Comparison of ENCODE assay signal across 1 cellular context in the genomic region with DNA sequence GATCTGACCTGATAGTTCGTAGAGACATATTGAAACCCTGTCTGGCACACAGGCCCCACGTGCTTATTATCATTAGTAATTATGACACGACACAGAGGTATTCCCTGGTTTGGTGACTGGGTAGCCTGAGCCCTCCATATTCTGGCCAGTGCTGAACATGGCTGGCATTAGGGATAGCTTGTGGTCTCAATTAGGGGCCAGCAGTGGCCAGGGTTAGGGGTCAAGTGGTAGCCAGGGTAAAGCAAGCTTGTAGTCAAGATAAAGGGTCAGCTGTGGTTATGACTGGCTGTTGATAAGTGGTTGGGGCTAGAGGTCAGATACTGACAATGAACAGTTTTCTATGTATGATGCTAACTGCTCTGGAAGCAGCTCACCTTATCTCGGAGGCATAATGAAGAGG.
TF ChIP-seq lines count a peak whose summit lies in the region.

No MANE protein-coding gene starts in this region.

TF ChIP-seq in K562, 482 proteins besides CTCF, POLR2A, EP300 and RAD21 (continued from another document and continues in another):
- TF ChIP-seq, protein P1, sequence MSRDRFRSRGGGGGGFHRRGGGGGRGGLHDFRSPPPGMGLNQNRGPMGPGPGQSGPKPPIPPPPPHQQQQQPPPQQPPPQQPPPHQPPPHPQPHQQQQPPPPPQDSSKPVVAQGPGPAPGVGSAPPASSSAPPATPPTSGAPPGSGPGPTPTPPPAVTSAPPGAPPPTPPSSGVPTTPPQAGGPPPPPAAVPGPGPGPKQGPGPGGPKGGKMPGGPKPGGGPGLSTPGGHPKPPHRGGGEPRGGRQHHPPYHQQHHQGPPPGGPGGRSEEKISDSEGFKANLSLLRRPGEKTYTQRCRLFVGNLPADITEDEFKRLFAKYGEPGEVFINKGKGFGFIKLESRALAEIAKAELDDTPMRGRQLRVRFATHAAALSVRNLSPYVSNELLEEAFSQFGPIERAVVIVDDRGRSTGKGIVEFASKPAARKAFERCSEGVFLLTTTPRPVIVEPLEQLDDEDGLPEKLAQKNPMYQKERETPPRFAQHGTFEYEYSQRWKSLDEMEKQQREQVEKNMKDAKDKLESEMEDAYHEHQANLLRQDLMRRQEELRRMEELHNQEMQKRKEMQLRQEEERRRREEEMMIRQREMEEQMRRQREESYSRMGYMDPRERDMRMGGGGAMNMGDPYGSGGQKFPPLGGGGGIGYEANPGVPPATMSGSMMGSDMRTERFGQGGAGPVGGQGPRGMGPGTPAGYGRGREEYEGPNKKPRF (IDR thresholded peaks at IDR 0.05; ENCODE audit: low read depth, low read length) = no peak
- TF ChIP-seq, protein P2, sequence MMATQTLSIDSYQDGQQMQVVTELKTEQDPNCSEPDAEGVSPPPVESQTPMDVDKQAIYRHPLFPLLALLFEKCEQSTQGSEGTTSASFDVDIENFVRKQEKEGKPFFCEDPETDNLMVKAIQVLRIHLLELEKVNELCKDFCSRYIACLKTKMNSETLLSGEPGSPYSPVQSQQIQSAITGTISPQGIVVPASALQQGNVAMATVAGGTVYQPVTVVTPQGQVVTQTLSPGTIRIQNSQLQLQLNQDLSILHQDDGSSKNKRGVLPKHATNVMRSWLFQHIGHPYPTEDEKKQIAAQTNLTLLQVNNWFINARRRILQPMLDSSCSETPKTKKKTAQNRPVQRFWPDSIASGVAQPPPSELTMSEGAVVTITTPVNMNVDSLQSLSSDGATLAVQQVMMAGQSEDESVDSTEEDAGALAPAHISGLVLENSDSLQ (IDR thresholded peaks at IDR 0.05) = peak; percentile 50
- TF ChIP-seq SIX5 (IDR thresholded peaks at IDR 0.05; ENCODE audit: borderline replicate concordance in 1 of 2, insufficient read depth in 1 of 2, low read depth in 1 of 2, low read length in 2 of 2) (no peak), CHD2 (IDR thresholded peaks at IDR 0.05; ENCODE audit: low read depth, low read length) (no peak), SPI1 (IDR thresholded peaks at IDR 0.05; ENCODE audit: borderline replicate concordance, low read depth, low read length) (no peak), CTBP1 (IDR thresholded peaks at IDR 0.05; ENCODE audit: borderline replicate concordance) (peak; percentile 96), U2AF1 (optimal IDR thresholded peaks at IDR 0.05; ENCODE audit: low read depth, low read length) (no peak), HNRNPLL (IDR thresholded peaks at IDR 0.05; ENCODE audit: low read depth, low read length, poor library complexity, severe bottlenecking) (no peak), ZNF175 (CRISPR knock-in tag; IDR thresholded peaks at IDR 0.05; ENCODE audit: low read depth) (peak; percentile 55; the same call in 1 of the 2 replicates), ESRRB (CRISPR knock-in tag; IDR thresholded peaks at IDR 0.05; ENCODE audit: borderline replicate concordance) (no peak), XRCC4 (IDR thresholded peaks at IDR 0.05; ENCODE audit: extremely low read depth, insufficient read depth, insufficient read length) (no peak), BDP1 (IDR thresholded peaks at IDR 0.05; ENCODE audit: insufficient read depth, insufficient read length) (no peak), DNMT1 (IDR thresholded peaks at IDR 0.05) (no peak), ZFX (CRISPR knock-in tag; IDR thresholded peaks at IDR 0.05) (peak; percentile 27; the same call in 1 of the 2 replicates), BCL6 (CRISPR knock-in tag; IDR thresholded peaks at IDR 0.05) (peak; percentile 51; the same call in 1 of the 2 replicates), ZNF146 (CRISPR knock-in tag; IDR thresholded peaks at IDR 0.05; ENCODE audit: unreplicated experiment) (no peak), PPARD (CRISPR knock-in tag; IDR thresholded peaks at IDR 0.05) (no peak), FOXA1 (IDR thresholded peaks at IDR 0.05; ENCODE audit: borderline replicate concordance) (no peak), BRD4 (IDR thresholded peaks at IDR 0.05) (no peak), NR3C1 (CRISPR knock-in tag; IDR thresholded peaks at IDR 0.05) (no peak), POLR2AphosphoS5 (IDR thresholded peaks at IDR 0.05; ENCODE audit: control insufficient read depth, insufficient read depth, low read depth, low read length) (peak; percentile 77; the same call in 1 of the 2 replicates), C11orf30 (IDR thresholded peaks at IDR 0.05; ENCODE audit: low read depth) (no peak), KLF13 (tag; IDR thresholded peaks at IDR 0.05; ENCODE audit: borderline replicate concordance, low read depth) (no peak), CSDE1 (IDR thresholded peaks at IDR 0.05) (no peak), GABPA (tag; conservative IDR thresholded peaks at IDR 0.05; ENCODE audit: low read depth) (no peak), ZNF253 (CRISPR knock-in tag; conservative IDR thresholded peaks at IDR 0.05) (no peak), E2F3 (CRISPR knock-in tag; IDR thresholded peaks at IDR 0.05) (no peak), CBX2 (IDR thresholded peaks at IDR 0.05; ENCODE audit: insufficient read depth, low read length, poor library complexity, severe bottlenecking) (no peak), ZBTB17 (CRISPR knock-in tag; IDR thresholded peaks at IDR 0.05) (no peak), TEAD2 (tag; IDR thresholded peaks at IDR 0.05) (no peak), KAT2B (IDR thresholded peaks at IDR 0.05; ENCODE audit: low read depth, low read length) (no peak), NR2C1 (IDR thresholded peaks at IDR 0.05) (peak; percentile 90), NR2C1 (tag; IDR thresholded peaks at IDR 0.05) (peak; percentile 96)
- TF ChIP-seq, protein P3, sequence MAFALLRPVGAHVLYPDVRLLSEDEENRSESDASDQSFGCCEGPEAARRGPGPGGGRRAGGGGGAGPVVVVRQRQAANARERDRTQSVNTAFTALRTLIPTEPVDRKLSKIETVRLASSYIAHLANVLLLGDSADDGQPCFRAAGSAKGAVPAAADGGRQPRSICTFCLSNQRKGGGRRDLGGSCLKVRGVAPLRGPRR (CRISPR knock-in tag; IDR thresholded peaks at IDR 0.05) = no peak
- TF ChIP-seq, protein P4, sequence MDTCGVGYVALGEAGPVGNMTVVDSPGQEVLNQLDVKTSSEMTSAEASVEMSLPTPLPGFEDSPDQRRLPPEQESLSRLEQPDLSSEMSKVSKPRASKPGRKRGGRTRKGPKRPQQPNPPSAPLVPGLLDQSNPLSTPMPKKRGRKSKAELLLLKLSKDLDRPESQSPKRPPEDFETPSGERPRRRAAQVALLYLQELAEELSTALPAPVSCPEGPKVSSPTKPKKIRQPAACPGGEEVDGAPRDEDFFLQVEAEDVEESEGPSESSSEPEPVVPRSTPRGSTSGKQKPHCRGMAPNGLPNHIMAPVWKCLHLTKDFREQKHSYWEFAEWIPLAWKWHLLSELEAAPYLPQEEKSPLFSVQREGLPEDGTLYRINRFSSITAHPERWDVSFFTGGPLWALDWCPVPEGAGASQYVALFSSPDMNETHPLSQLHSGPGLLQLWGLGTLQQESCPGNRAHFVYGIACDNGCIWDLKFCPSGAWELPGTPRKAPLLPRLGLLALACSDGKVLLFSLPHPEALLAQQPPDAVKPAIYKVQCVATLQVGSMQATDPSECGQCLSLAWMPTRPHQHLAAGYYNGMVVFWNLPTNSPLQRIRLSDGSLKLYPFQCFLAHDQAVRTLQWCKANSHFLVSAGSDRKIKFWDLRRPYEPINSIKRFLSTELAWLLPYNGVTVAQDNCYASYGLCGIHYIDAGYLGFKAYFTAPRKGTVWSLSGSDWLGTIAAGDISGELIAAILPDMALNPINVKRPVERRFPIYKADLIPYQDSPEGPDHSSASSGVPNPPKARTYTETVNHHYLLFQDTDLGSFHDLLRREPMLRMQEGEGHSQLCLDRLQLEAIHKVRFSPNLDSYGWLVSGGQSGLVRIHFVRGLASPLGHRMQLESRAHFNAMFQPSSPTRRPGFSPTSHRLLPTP (IDR thresholded peaks at IDR 0.05; ENCODE audit: borderline replicate concordance, extremely low read depth, insufficient read length) = no peak
- TF ChIP-seq, protein P5, sequence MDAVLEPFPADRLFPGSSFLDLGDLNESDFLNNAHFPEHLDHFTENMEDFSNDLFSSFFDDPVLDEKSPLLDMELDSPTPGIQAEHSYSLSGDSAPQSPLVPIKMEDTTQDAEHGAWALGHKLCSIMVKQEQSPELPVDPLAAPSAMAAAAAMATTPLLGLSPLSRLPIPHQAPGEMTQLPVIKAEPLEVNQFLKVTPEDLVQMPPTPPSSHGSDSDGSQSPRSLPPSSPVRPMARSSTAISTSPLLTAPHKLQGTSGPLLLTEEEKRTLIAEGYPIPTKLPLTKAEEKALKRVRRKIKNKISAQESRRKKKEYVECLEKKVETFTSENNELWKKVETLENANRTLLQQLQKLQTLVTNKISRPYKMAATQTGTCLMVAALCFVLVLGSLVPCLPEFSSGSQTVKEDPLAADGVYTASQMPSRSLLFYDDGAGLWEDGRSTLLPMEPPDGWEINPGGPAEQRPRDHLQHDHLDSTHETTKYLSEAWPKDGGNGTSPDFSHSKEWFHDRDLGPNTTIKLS (IDR thresholded peaks at IDR 0.05; ENCODE audit: borderline replicate concordance, low read depth) = no peak
- TF ChIP-seq, protein P6, sequence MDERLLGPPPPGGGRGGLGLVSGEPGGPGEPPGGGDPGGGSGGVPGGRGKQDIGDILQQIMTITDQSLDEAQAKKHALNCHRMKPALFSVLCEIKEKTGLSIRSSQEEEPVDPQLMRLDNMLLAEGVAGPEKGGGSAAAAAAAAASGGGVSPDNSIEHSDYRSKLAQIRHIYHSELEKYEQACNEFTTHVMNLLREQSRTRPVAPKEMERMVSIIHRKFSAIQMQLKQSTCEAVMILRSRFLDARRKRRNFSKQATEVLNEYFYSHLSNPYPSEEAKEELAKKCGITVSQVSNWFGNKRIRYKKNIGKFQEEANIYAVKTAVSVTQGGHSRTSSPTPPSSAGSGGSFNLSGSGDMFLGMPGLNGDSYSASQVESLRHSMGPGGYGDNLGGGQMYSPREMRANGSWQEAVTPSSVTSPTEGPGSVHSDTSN (CRISPR knock-in tag; IDR thresholded peaks at IDR 0.05; ENCODE audit: low read depth) = no peak
- TF ChIP-seq, protein P6 (tag; conservative IDR thresholded peaks at IDR 0.05; ENCODE audit: low read depth) = 0 out of 2 replicates have a peak, but pooled peaks have one; percentile 9
- TF ChIP-seq, protein P7, sequence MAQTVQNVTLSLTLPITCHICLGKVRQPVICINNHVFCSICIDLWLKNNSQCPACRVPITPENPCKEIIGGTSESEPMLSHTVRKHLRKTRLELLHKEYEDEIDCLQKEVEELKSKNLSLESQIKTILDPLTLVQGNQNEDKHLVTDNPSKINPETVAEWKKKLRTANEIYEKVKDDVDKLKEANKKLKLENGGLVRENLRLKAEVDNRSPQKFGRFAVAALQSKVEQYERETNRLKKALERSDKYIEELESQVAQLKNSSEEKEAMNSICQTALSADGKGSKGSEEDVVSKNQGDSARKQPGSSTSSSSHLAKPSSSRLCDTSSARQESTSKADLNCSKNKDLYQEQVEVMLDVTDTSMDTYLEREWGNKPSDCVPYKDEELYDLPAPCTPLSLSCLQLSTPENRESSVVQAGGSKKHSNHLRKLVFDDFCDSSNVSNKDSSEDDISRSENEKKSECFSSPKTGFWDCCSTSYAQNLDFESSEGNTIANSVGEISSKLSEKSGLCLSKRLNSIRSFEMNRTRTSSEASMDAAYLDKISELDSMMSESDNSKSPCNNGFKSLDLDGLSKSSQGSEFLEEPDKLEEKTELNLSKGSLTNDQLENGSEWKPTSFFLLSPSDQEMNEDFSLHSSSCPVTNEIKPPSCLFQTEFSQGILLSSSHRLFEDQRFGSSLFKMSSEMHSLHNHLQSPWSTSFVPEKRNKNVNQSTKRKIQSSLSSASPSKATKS (CRISPR knock-in tag; IDR thresholded peaks at IDR 0.05) = no peak
- TF ChIP-seq, protein P8, sequence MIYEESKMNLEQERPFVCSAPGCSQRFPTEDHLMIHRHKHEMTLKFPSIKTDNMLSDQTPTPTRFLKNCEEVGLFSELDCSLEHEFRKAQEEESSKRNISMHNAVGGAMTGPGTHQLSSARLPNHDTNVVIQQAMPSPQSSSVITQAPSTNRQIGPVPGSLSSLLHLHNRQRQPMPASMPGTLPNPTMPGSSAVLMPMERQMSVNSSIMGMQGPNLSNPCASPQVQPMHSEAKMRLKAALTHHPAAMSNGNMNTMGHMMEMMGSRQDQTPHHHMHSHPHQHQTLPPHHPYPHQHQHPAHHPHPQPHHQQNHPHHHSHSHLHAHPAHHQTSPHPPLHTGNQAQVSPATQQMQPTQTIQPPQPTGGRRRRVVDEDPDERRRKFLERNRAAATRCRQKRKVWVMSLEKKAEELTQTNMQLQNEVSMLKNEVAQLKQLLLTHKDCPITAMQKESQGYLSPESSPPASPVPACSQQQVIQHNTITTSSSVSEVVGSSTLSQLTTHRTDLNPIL (CRISPR knock-in tag; IDR thresholded peaks at IDR 0.05) = no peak
- TF ChIP-seq, protein P9, sequence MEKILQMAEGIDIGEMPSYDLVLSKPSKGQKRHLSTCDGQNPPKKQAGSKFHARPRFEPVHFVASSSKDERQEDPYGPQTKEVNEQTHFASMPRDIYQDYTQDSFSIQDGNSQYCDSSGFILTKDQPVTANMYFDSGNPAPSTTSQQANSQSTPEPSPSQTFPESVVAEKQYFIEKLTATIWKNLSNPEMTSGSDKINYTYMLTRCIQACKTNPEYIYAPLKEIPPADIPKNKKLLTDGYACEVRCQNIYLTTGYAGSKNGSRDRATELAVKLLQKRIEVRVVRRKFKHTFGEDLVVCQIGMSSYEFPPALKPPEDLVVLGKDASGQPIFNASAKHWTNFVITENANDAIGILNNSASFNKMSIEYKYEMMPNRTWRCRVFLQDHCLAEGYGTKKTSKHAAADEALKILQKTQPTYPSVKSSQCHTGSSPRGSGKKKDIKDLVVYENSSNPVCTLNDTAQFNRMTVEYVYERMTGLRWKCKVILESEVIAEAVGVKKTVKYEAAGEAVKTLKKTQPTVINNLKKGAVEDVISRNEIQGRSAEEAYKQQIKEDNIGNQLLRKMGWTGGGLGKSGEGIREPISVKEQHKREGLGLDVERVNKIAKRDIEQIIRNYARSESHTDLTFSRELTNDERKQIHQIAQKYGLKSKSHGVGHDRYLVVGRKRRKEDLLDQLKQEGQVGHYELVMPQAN (IDR thresholded peaks at IDR 0.05; ENCODE audit: borderline replicate concordance) = no peak
- TF ChIP-seq, protein P10, sequence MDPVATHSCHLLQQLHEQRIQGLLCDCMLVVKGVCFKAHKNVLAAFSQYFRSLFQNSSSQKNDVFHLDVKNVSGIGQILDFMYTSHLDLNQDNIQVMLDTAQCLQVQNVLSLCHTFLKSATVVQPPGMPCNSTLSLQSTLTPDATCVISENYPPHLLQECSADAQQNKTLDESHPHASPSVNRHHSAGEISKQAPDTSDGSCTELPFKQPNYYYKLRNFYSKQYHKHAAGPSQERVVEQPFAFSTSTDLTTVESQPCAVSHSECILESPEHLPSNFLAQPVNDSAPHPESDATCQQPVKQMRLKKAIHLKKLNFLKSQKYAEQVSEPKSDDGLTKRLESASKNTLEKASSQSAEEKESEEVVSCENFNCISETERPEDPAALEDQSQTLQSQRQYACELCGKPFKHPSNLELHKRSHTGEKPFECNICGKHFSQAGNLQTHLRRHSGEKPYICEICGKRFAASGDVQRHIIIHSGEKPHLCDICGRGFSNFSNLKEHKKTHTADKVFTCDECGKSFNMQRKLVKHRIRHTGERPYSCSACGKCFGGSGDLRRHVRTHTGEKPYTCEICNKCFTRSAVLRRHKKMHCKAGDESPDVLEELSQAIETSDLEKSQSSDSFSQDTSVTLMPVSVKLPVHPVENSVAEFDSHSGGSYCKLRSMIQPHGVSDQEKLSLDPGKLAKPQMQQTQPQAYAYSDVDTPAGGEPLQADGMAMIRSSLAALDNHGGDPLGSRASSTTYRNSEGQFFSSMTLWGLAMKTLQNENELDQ (CRISPR knock-in tag; IDR thresholded peaks at IDR 0.05; ENCODE audit: borderline replicate concordance) = no peak
